8 cellular contexts compared by ENCODE assay signal in genomic region chr15:74995779-74996765, GRCh38. TPM values are rescaled to one million over a fixed set of nuclear protein-coding genes. Genes with fewer than 3 reads are reported as not detected.
A peak's percentile ranks its signal among the peaks of the same experiment; 100 is the strongest.
DNase-seq lines count a peak whose midpoint lies in the region; ATAC-seq and TF ChIP-seq lines count a peak whose summit lies in the region.

No MANE protein-coding gene starts in this region.

- peaks cover 45% of the 10 kb centered on the region for H3K27me3 Mint-ChIP-seq in activated naive CD4-positive, alpha-beta T cell treated with anti-CD3 and anti-CD28 coated beads, Interleukin-2, amount 10 ng/mL, durations not matched to agents 7 days and 5 days
- H3K27me3 Mint-ChIP-seq in neural crest cell (ENCODE audit: low read depth) = peaks cover 54% of the 10 kb centered on the region

- in situ Hi-C loops in GM13977 (cut with MboI; ENCODE audit: low pct_unique_long_range_greater_than_20kb, low sequenced_read_pairs, unreplicated experiment) = no loop called here

- H3K36me3 ChIP-seq in RWPE2 (ENCODE audit: low read depth) = no peaks in the 10 kb centered on the region

- CTCF ChIA-PET in activated naive CD4-positive, alpha-beta T cell treated with anti-CD3 and anti-CD28 coated beads, Interleukin-2, amount 10 ng/mL, durations not matched to agents 7 days and 5 days (lab: Charles Lee) = interaction anchor here (0.6 to 1.9 kb wide), 4 partner anchors 33 to 607 kb away, joined by 3 to 4 read pairs (median 4); partner anchors contain the start of gene RPP25

- no peak for DNase-seq in activated naive CD4-positive, alpha-beta T cell treated with anti-CD3 and anti-CD28 coated beads, Interleukin-2, amount 10 ng/mL, durations not matched to agents 7 days and 5 days
- no peak for DNase-seq in activated naive CD4-positive, alpha-beta T cell treated with Interleukin-2 at 50 U/mL for 16 hours
- DNase-seq in RWPE2 (ENCODE audit: low spot score) (no peak), epithelial cell of esophagus (ENCODE audit: low read depth) (no peak), neural crest cell (ENCODE audit: low read depth, low spot score) (peak; percentile 4), NAMALWA (ENCODE audit: low spot score) (no peak), GM13977 (ENCODE audit: low spot score) (no peak), inferior parietal cortex (ENCODE audit: extremely low spot score) (no peak)

- peaks cover 10% of the 10 kb centered on the region for H3K4me1 Mint-ChIP-seq in activated naive CD4-positive, alpha-beta T cell treated with anti-CD3 and anti-CD28 coated beads, Interleukin-2, amount 10 ng/mL, durations not matched to agents 7 days and 5 days
- H3K4me1 Mint-ChIP-seq in neural crest cell = peaks cover 16% of the 10 kb centered on the region

- no peaks in the 10 kb centered on the region for H3K36me3 Mint-ChIP-seq in activated naive CD4-positive, alpha-beta T cell treated with anti-CD3 and anti-CD28 coated beads, Interleukin-2, amount 10 ng/mL, durations not matched to agents 7 days and 5 days
- peaks cover 10% of the 10 kb centered on the region for H3K36me3 Mint-ChIP-seq in neural crest cell (ENCODE audit: low read depth)

- no peaks in the 10 kb centered on the region for H3K9me3 Mint-ChIP-seq in activated naive CD4-positive, alpha-beta T cell treated with anti-CD3 and anti-CD28 coated beads, Interleukin-2, amount 10 ng/mL, durations not matched to agents 7 days and 5 days
- peaks cover 5% of the 10 kb centered on the region for H3K9me3 Mint-ChIP-seq in neural crest cell

- no peaks in the 10 kb centered on the region for H3K9me3 ChIP-seq in RWPE2 (ENCODE audit: severe bottlenecking)

- TF ChIP-seq CTCF in RWPE2 (IDR thresholded peaks at IDR 0.05; ENCODE audit: poor library complexity, severe bottlenecking) (no peak), epithelial cell of esophagus (IDR thresholded peaks at IDR 0.05; ENCODE audit: insufficient read depth, low read depth, low read length, missing control alignments) (no peak), neural crest cell (conservative IDR thresholded peaks at IDR 0.05) (no peak), GM13977 (IDR thresholded peaks at IDR 0.05; ENCODE audit: extremely low read depth, insufficient read depth, missing control alignments) (no peak)

- ATAC-seq in RWPE2 (ENCODE audit: low read depth) = peak; percentile 15

- H3K4me3 Mint-ChIP-seq in activated naive CD4-positive, alpha-beta T cell treated with anti-CD3 and anti-CD28 coated beads, Interleukin-2, amount 10 ng/mL, durations not matched to agents 7 days and 5 days = peak overlapping the region; percentile 62
- H3K4me3 Mint-ChIP-seq in neural crest cell = peak overlapping the region; percentile 87

- peak overlapping the region; percentile 3 for H3K27ac Mint-ChIP-seq in activated naive CD4-positive, alpha-beta T cell treated with anti-CD3 and anti-CD28 coated beads, Interleukin-2, amount 10 ng/mL, durations not matched to agents 7 days and 5 days
- H3K27ac Mint-ChIP-seq in neural crest cell (ENCODE audit: unreplicated experiment) = no peak overlapping the region

- H3K27me3 ChIP-seq in RWPE2 (ENCODE audit: insufficient read depth, poor library complexity, severe bottlenecking) = no peaks in the 10 kb centered on the region

- H3K4me3 ChIP-seq in RWPE2 (ENCODE audit: severe bottlenecking) (peak overlapping the region; percentile 54), epithelial cell of esophagus (ENCODE audit: low read length) (peak overlapping the region; percentile 60)

- H3K27ac ChIP-seq in RWPE2 (ENCODE audit: poor library complexity, severe bottlenecking) = no peak overlapping the region

- no peaks in the 10 kb centered on the region for H3K4me1 ChIP-seq in RWPE2 (ENCODE audit: insufficient read depth, poor library complexity, severe bottlenecking)

RNA-seq across cellular contexts. Expression of gene SCAMP5, which starts 0.7 kb away (rescaled TPM):
- total RNA-seq in neural crest cell = 38.8 and 39.4 TPM in 2 replicates

RNA-seq across cellular contexts. Expression of gene PPCDC, which starts 27.3 kb away (rescaled TPM):
- total RNA-seq in neural crest cell = 16.5 and 18.1 TPM in 2 replicates

RNA-seq across cellular contexts. Expression of gene RPP25, which starts 39.5 kb away (rescaled TPM):
- 6.2 and 6.3 TPM in 2 replicates for total RNA-seq in neural crest cell

RNA-seq across cellular contexts. Expression of gene COX5A, which starts 58.2 kb away (rescaled TPM):
- total RNA-seq in neural crest cell = 239 and 246 TPM in 2 replicates
